Comparison of ENCODE assay signal across 9 cellular contexts in genomic region chr2:182767578-182767977, GRCh38. TPM values are rescaled to one million over a fixed set of nuclear protein-coding genes. Genes with fewer than 3 reads are reported as not detected.
DNase-seq lines count a peak whose midpoint lies in the region; ATAC-seq and TF ChIP-seq lines count a peak whose summit lies in the region.
"Had no signal": no experiment of that assay in that cellular context is flagged by ENCODE, and none has a peak within 500 bp of the region (broad histone marks: within the 10 kb centered on the region; RNA-seq: fewer than 3 reads in every experiment).

No MANE protein-coding gene starts in this region.

- H3K27me3 Mint-ChIP-seq in activated CD4-positive, alpha-beta T cell treated with anti-CD3 and anti-CD28 coated beads, Interleukin-2, amount 10 ng/mL, durations not matched to agents 24 days and 14 days: no peaks in the 10 kb centered on the region

- no peaks in the 10 kb centered on the region for H3K4me1 Mint-ChIP-seq in activated CD4-positive, alpha-beta T cell treated with anti-CD3 and anti-CD28 coated beads, Interleukin-2, amount 10 ng/mL, durations not matched to agents 24 days and 14 days

- no peak overlapping the region for H3K4me3 Mint-ChIP-seq in activated CD4-positive, alpha-beta T cell treated with anti-CD3 and anti-CD28 coated beads, Interleukin-2, amount 10 ng/mL, durations not matched to agents 24 days and 14 days

- H3K9me3 ChIP-seq in tibial nerve: peaks cover 0 to 27% (median 3%) of the 10 kb centered on the region in 4 donors

- peaks cover 15% of the 10 kb centered on the region for H3K9me3 Mint-ChIP-seq in activated CD4-positive, alpha-beta T cell treated with anti-CD3 and anti-CD28 coated beads, Interleukin-2, amount 10 ng/mL, durations not matched to agents 24 days and 14 days
- peaks cover 10 to 13% of the 10 kb centered on the region in 2 donors for H3K9me3 Mint-ChIP-seq in activated naive CD4-positive, alpha-beta T cell treated with anti-CD3 and anti-CD28 coated beads, Interleukin-2, amount 50 U/mL, for 72 hours

- no peaks in the 10 kb centered on the region for H3K27me3 ChIP-seq in tibial nerve
- H3K27me3 ChIP-seq: SJCRH30 had no signal

- peaks cover 0 to 49% (median 0%) of the 10 kb centered on the region in 3 donors for H3K36me3 ChIP-seq in tibial nerve

- H3K27ac ChIP-seq in tibial nerve: no peak overlapping the region
- H3K27ac ChIP-seq: SJCRH30 had no signal

- no peak for ATAC-seq in activated naive CD4-positive, alpha-beta T cell treated with anti-CD3 and anti-CD28 coated beads, Interleukin-2, amount 50 U/mL, for 72 hours

- H3K36me3 Mint-ChIP-seq in activated CD4-positive, alpha-beta T cell treated with anti-CD3 and anti-CD28 coated beads, Interleukin-2, amount 10 ng/mL, durations not matched to agents 24 days and 14 days (ENCODE audit: low read depth): peaks cover 63% of the 10 kb centered on the region
- peaks cover 57 to 80% of the 10 kb centered on the region in 2 donors for H3K36me3 Mint-ChIP-seq in activated naive CD4-positive, alpha-beta T cell treated with anti-CD3 and anti-CD28 coated beads, Interleukin-2, amount 50 U/mL, for 72 hours

- DNase-seq in activated CD4-positive, alpha-beta T cell treated with anti-CD3 and anti-CD28 coated beads, Interleukin-2, amount 10 ng/mL, durations not matched to agents 24 days and 14 days: no peak
- DNase-seq in activated CD4-positive, alpha-beta T cell treated with anti-CD3 and anti-CD28 coated beads for 4 hours: no peak
- DNase-seq in NCI-H460 (ENCODE audit: extremely low read depth, low read depth): peak; percentile 13
- DNase-seq in fibroblast of peridontal ligament (ENCODE audit: extremely low read depth): peak; percentile 31
- DNase-seq in tibial nerve (ENCODE audit: low spot score in 2 of 2): no peak
- no peak for DNase-seq in ecto neural progenitor cell (ENCODE audit: low spot score)
- DNase-seq in activated naive CD4-positive, alpha-beta T cell treated with anti-CD3 and anti-CD28 coated beads, Interleukin-2, amount 50 U/mL, for 72 hours (ENCODE audit: low spot score in 2 of 2): no peak
- no peak for DNase-seq in NCI-H2029 (lab: John Stamatoyannopoulos, UW)

- H3K27ac Mint-ChIP-seq in activated CD4-positive, alpha-beta T cell treated with anti-CD3 and anti-CD28 coated beads, Interleukin-2, amount 10 ng/mL, durations not matched to agents 24 days and 14 days: peak overlapping the region; percentile 31
- no peak overlapping the region for H3K27ac Mint-ChIP-seq in activated naive CD4-positive, alpha-beta T cell treated with anti-CD3 and anti-CD28 coated beads, Interleukin-2, amount 50 U/mL, for 72 hours

- H3K4me1 ChIP-seq in tibial nerve: peaks cover 0 to 6% (median 0%) of the 10 kb centered on the region in 4 donors
- H3K4me1 ChIP-seq: SJCRH30 had no signal

- intact Hi-C loops in activated CD4-positive, alpha-beta T cell treated with anti-CD3 and anti-CD28 coated beads, Interleukin-2, amount 10 ng/mL, durations not matched to agents 24 days and 14 days (cut with micrococcal nuclease): no loop called here

- no peak overlapping the region for H3K4me3 ChIP-seq in tibial nerve
- H3K4me3 ChIP-seq: SJCRH30 had no signal

- no peak for TF ChIP-seq EP300 in tibial nerve (IDR thresholded peaks at IDR 0.05)

- WGBS in tibial nerve, 2 donors: 66 to 67% methylated on average over 7 of the region's 7 CpGs

- TF ChIP-seq POLR2A in tibial nerve (IDR thresholded peaks at IDR 0.05): no peak

- TF ChIP-seq CTCF in tibial nerve (IDR thresholded peaks at IDR 0.05): peak in 3 of 5 experiments; percentile 11 to 33 (median 12)

RNA-seq across cellular contexts. Expression of gene DNAJC10, which starts 51.5 kb away (rescaled TPM):
- total RNA-seq in activated CD4-positive, alpha-beta T cell treated with anti-CD3 and anti-CD28 coated beads, Interleukin-2, amount 10 ng/mL, durations not matched to agents 24 days and 14 days: 68.2 and 75.1 TPM in 2 replicates
- 168 and 193 TPM in 2 replicates for total RNA-seq in NCI-H460 (2014; rRNA removed; shearing (Covaris generic))
- polyA plus RNA-seq in NCI-H460 (2014; cell fraction: nucleus; rRNA removed): 88.3 and 127 TPM in 2 replicates
- 10 to 100 TPM; 54.7 to 66.3 (median 62.0) TPM for total RNA-seq in tibial nerve
- 10 to 100 TPM; 36.9 to 37.2 TPM for total RNA-seq in activated naive CD4-positive, alpha-beta T cell treated with anti-CD3 and anti-CD28 coated beads, Interleukin-2, amount 50 U/mL, for 72 hours

Comparison
In these comparisons a context has a peak if more than half of its experiments do, and no peak if none do; other contexts are left out.
1. DNase-seq: peak in NCI-H460 (single experiment) and fibroblast of peridontal ligament (single experiment); none in activated CD4-positive, alpha-beta T cell treated with anti-CD3 and anti-CD28 coated beads, Interleukin-2, amount 10 ng/mL, durations not matched to agents 24 days and 14 days (single experiment), activated CD4-positive, alpha-beta T cell treated with anti-CD3 and anti-CD28 coated beads for 4 hours (0 of 2), tibial nerve (0 of 2), ecto neural progenitor cell (single experiment), activated naive CD4-positive, alpha-beta T cell treated with anti-CD3 and anti-CD28 coated beads, Interleukin-2, amount 50 U/mL, for 72 hours (0 of 2) and NCI-H2029 (single experiment).